In genomic region chr7:2508327-2509231, GRCh38 we compare ENCODE assay signal across 1 cellular context.
TF ChIP-seq lines count a peak whose summit lies in the region.

No MANE protein-coding gene starts in this region.

TF ChIP-seq in HEK293, 187 proteins besides CTCF, POLR2A, EP300 and RAD21 (continued from another document):
- TF ChIP-seq, protein P1, sequence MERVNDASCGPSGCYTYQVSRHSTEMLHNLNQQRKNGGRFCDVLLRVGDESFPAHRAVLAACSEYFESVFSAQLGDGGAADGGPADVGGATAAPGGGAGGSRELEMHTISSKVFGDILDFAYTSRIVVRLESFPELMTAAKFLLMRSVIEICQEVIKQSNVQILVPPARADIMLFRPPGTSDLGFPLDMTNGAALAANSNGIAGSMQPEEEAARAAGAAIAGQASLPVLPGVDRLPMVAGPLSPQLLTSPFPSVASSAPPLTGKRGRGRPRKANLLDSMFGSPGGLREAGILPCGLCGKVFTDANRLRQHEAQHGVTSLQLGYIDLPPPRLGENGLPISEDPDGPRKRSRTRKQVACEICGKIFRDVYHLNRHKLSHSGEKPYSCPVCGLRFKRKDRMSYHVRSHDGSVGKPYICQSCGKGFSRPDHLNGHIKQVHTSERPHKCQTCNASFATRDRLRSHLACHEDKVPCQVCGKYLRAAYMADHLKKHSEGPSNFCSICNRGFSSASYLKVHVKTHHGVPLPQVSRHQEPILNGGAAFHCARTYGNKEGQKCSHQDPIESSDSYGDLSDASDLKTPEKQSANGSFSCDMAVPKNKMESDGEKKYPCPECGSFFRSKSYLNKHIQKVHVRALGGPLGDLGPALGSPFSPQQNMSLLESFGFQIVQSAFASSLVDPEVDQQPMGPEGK (tag by site-specific recombination; IDR thresholded peaks at IDR 0.05) = peak; percentile 38; the same call in 1 of the 2 replicates
- TF ChIP-seq, protein P2, sequence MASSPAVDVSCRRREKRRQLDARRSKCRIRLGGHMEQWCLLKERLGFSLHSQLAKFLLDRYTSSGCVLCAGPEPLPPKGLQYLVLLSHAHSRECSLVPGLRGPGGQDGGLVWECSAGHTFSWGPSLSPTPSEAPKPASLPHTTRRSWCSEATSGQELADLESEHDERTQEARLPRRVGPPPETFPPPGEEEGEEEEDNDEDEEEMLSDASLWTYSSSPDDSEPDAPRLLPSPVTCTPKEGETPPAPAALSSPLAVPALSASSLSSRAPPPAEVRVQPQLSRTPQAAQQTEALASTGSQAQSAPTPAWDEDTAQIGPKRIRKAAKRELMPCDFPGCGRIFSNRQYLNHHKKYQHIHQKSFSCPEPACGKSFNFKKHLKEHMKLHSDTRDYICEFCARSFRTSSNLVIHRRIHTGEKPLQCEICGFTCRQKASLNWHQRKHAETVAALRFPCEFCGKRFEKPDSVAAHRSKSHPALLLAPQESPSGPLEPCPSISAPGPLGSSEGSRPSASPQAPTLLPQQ (tag by site-specific recombination; IDR thresholded peaks at IDR 0.05) = 0 out of 2 replicates have a peak, but pooled peaks have one; percentile 18
- TF ChIP-seq GLIS1 (tag by site-specific recombination; IDR thresholded peaks at IDR 0.05) (peak; percentile 16; the same call in 1 of the 2 replicates), ZNF600 (tag by site-specific recombination; IDR thresholded peaks at IDR 0.05) (peak; percentile 82; the same call in 1 of the 2 replicates), ZNF335 (tag by site-specific recombination; conservative IDR thresholded peaks at IDR 0.05) (peak; percentile 16; the same call in 1 of the 2 replicates), ZFHX2 (tag by site-specific recombination; conservative IDR thresholded peaks at IDR 0.05) (peak; percentile 66), BCL11A (tag by site-specific recombination; IDR thresholded peaks at IDR 0.05; ENCODE audit: low read depth) (no peak), ZNF311 (tag by site-specific recombination; IDR thresholded peaks at IDR 0.05; ENCODE audit: borderline replicate concordance) (no peak), ZIC2 (tag by site-specific recombination; IDR thresholded peaks at IDR 0.05) (peak; percentile 54), ZNF302 (tag by site-specific recombination; IDR thresholded peaks at IDR 0.05; ENCODE audit: low read depth) (no peak), EGR2 (tag by site-specific recombination; IDR thresholded peaks at IDR 0.05; ENCODE audit: low read depth) (peak; percentile 62), ZBTB17 (tag by site-specific recombination; IDR thresholded peaks at IDR 0.05) (0 out of 2 replicates have a peak, but pooled peaks have one; percentile 24), ZBTB20 (tag by site-specific recombination; IDR thresholded peaks at IDR 0.05) (peak; percentile 73), ZNF626 (tag by site-specific recombination; IDR thresholded peaks at IDR 0.05) (no peak), ZNF660 (tag by site-specific recombination; IDR thresholded peaks at IDR 0.05) (no peak), KLF1 (tag by site-specific recombination; IDR thresholded peaks at IDR 0.05) (0 out of 2 replicates have a peak, but pooled peaks have one; percentile 24), ZNF16 (tag by site-specific recombination; IDR thresholded peaks at IDR 0.05; ENCODE audit: low read depth) (no peak), HIC1 (tag by site-specific recombination; IDR thresholded peaks at IDR 0.05) (0 out of 2 replicates have a peak, but pooled peaks have one; percentile 24)
- TF ChIP-seq, protein P3, sequence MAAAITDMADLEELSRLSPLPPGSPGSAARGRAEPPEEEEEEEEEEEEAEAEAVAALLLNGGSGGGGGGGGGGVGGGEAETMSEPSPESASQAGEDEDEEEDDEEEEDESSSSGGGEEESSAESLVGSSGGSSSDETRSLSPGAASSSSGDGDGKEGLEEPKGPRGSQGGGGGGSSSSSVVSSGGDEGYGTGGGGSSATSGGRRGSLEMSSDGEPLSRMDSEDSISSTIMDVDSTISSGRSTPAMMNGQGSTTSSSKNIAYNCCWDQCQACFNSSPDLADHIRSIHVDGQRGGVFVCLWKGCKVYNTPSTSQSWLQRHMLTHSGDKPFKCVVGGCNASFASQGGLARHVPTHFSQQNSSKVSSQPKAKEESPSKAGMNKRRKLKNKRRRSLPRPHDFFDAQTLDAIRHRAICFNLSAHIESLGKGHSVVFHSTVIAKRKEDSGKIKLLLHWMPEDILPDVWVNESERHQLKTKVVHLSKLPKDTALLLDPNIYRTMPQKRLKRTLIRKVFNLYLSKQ (tag by site-specific recombination; IDR thresholded peaks at IDR 0.05; ENCODE audit: borderline replicate concordance) = no peak
